ENCODE assay signal across 8 cellular contexts in genomic region chr7:130875265-130875741, GRCh38.
DNase-seq lines count a peak whose midpoint lies in the region; ATAC-seq and TF ChIP-seq lines count a peak whose summit lies in the region.

No MANE protein-coding gene starts in this region.

- no peaks in the 10 kb centered on the region for H3K27me3 ChIP-seq in foreskin keratinocyte

- CTCF ChIA-PET in GM10248 (lab: Yijun Ruan, JAX): interaction anchor here (0.7 to 4.9 kb wide), 10 partner anchors 10 to 165 kb away, joined by 3 to 46 read pairs (median 6); no protein-coding TSS in a partner anchor

- H3K27ac ChIP-seq in 22Rv1: no peak overlapping the region
- H3K27ac ChIP-seq in foreskin keratinocyte: no peak overlapping the region

- TF ChIP-seq CTCF in 22Rv1 (IDR thresholded peaks at IDR 0.05) (peak; percentile 97), GM10248 (IDR thresholded peaks at IDR 0.05; ENCODE audit: control extremely low read depth, extremely low read depth, low read depth, missing control alignments) (peak; percentile 77), foreskin keratinocyte (conservative IDR thresholded peaks at IDR 0.05) (peak; percentile 85), retinal pigment epithelial cell (conservative IDR thresholded peaks at IDR 0.05; ENCODE audit: low read depth, low read length) (peak; percentile 96)

- H3K4me1 ChIP-seq in foreskin keratinocyte: no peaks in the 10 kb centered on the region

- ATAC-seq in foreskin keratinocyte: peak; percentile 83
- no peak for ATAC-seq in GM19452 (IDR thresholded peaks at IDR 0.05; ENCODE audit: unreplicated experiment)

- no peak overlapping the region for H3K4me3 ChIP-seq in retinal pigment epithelial cell (ENCODE audit: low read length)

- POLR2A ChIA-PET in GM10248 (lab: Yijun Ruan, JAX): no interaction called here

- DNase-seq in GM10248 (ENCODE audit: extremely low spot score) (peak; percentile 67), M059J (ENCODE audit: low read depth) (peak; percentile 50), foreskin keratinocyte (no peak), retinal pigment epithelial cell (ENCODE audit: low read depth) (no peak), NCI-H128 (lab: John Stamatoyannopoulos, UW; ENCODE audit: unreplicated experiment) (no peak)
- peak; percentile 59 for DNase-seq in activated T-cell treated with anti-CD3 and anti-CD28 coated beads, Interleukin-2, amount 50 U/mL, for 1 hour

Comparison
In these comparisons a context has a peak if more than half of its experiments do, and no peak if none do; other contexts are left out.
1. DNase-seq: peak in GM10248 (single experiment), M059J (single experiment) and activated T-cell treated with anti-CD3 and anti-CD28 coated beads, Interleukin-2, amount 50 U/mL, for 1 hour (single experiment); none in foreskin keratinocyte (0 of 2), retinal pigment epithelial cell (single experiment) and NCI-H128 (single experiment).
2. Peak in every context shown above with its lines, with median percentiles within 50 percentile points of each other: CTCF ChIP-seq.